Comparison of ENCODE assay signal across 14 cellular contexts in the genomic region with DNA sequence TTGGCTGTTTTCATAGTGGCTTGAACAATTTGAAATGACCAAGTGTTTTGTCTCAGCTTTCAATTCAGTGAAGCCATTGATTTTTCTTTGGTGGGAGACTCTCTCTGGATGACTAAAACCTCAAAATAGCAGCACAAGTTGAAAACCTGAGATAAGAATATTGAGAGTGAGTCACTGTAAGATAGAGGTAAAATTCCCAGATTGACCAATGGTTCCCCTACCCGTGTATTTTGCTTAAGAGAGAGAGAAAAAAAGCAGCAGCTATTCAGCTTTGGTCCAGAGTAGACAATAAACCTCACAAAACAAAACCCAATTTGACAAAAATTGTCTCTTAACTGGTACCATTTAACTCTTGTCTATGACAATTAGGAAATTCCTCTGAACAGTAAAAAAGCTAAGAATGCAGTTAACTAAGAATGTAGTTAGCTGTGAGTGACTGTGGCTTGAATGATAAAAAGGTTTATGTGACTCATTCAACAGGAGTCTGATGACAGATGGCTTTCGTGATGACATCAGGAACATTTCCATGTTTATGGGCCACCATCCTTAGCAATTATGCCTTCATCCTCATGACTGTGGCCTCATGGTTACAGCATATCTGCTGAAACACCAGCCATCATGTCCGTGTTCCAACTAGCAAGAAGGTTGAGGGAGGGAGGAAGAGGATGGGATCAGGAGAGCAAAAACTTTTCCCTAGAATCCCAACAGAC.
DNase-seq lines count a peak whose midpoint lies in the region; ATAC-seq, FAIRE-seq and TF ChIP-seq lines count a peak whose summit lies in the region.
"Had no signal": no experiment of that assay in that cellular context is flagged by ENCODE, and none has a peak within 500 bp of the region (broad histone marks: within the 10 kb centered on the region; RNA-seq: fewer than 3 reads in every experiment).

No MANE protein-coding gene starts in this region.

- TF ChIP-seq EP300 in HepG2 (IDR thresholded peaks at IDR 0.05; ENCODE audit: low read depth in 2 of 2, low read length in 2 of 2) (no peak), HepG2 (CRISPR knock-in tag; IDR thresholded peaks at IDR 0.05; ENCODE audit: borderline replicate concordance) (no peak)

- H4K20me1 ChIP-seq in HepG2 (ENCODE audit: insufficient read depth, low read length) (no peaks in the 10 kb centered on the region), Karpas-422 (ENCODE audit: insufficient read depth, low read depth, low read length) (no peaks in the 10 kb centered on the region)

- no peak for TF ChIP-seq POLR2A in HepG2 (IDR thresholded peaks at IDR 0.05; ENCODE audit: insufficient read depth in 1 of 2, low read depth in 2 of 2, low read length in 2 of 2)
- no peak for TF ChIP-seq POLR2A in right lobe of liver (IDR thresholded peaks at IDR 0.05)

- in situ Hi-C loops in HepG2 (cut with HindIII; ENCODE audit: extremely low pct_ligation_motif_present, low pct_unique_long_range_greater_than_20kb) = no loop called here

- FAIRE-seq in HepG2 (lab: Jason Lieb, UNC) (no peak), urothelium cell line (lab: Jason Lieb, UNC) (no peak)

- ATAC-seq in HepG2 (no peak), right lobe of liver (no peak), GM21381 (IDR thresholded peaks at IDR 0.05; ENCODE audit: unreplicated experiment) (no peak)
- ATAC-seq: activated T-helper 17 cell treated with anti-CD3 and anti-CD28 coated beads, Interleukin-2, amount 50 U/mL, for 72 hours; Panc1 had no signal

- intact Hi-C loops in HepG2 (cut with micrococcal nuclease; ENCODE audit: unreplicated experiment) = no loop called here
- intact Hi-C loops in right lobe of liver (cut with DNase I) = no loop called here

- DNase-seq in HepG2 (ENCODE audit: low spot score) (no peak), right lobe of liver (no peak), RPMI7951 (ENCODE audit: low read depth) (peak; percentile 71), foreskin fibroblast (peak; percentile 42 to 49), urothelium cell line (ENCODE audit: low spot score) (peak; percentile 11), hypothalamus (lab: John Stamatoyannopoulos, UW) (no peak), Karpas-422 (no peak)
- DNase-seq: DMS153; NCI-H2171; stimulated activated CD4-positive, alpha-beta T cell treated with anti-CD3 and anti-CD28 coated beads, Interleukin-1b, Interleukin-23, amount 100 ng/mL, for 48 hours; uterus had no signal

- H3K27ac ChIP-seq in HepG2 (ENCODE audit: extremely low read length, insufficient read depth, low read length) = no peak overlapping the region
- no peak overlapping the region for H3K27ac ChIP-seq in right lobe of liver
- no peak overlapping the region for H3K27ac ChIP-seq in Karpas-422 (ENCODE audit: low read length)
- H3K27ac ChIP-seq: uterus had no signal

- WGBS in HepG2 (ENCODE audit: low lambda C conversion rate) = 0% methylated on average over 3 of the region's 3 CpGs
- 49% methylated on average over 3 of the region's 3 CpGs for WGBS in right lobe of liver (ENCODE audit: insufficient coverage, low coverage, low lambda C conversion rate, missing lambda C conversion rate)

- no TSS peak for BruUV-seq in HepG2 (replicated peaks; lab: Mats Ljungman, UMichigan)

- no peaks in the 10 kb centered on the region for H3K9me2 ChIP-seq in Karpas-422 (replicated peaks; ENCODE audit: insufficient read depth, low read length)

- H3K4me1 ChIP-seq in HepG2 (ENCODE audit: insufficient read depth, low read length) (no peaks in the 10 kb centered on the region), right lobe of liver (no peaks in the 10 kb centered on the region), Karpas-422 (ENCODE audit: low read length) (no peaks in the 10 kb centered on the region)
- H3K4me1 ChIP-seq: uterus had no signal

- H3K79me2 ChIP-seq in HepG2 (ENCODE audit: insufficient read depth, low read length) (no peaks in the 10 kb centered on the region), Karpas-422 (ENCODE audit: low read length) (no peaks in the 10 kb centered on the region)

- H3K27me3 ChIP-seq in HepG2 (ENCODE audit: control insufficient read depth in 1 of 2, insufficient read depth in 2 of 2, low read length in 2 of 2) = no peaks in the 10 kb centered on the region
- no peaks in the 10 kb centered on the region for H3K27me3 ChIP-seq in right lobe of liver
- no peaks in the 10 kb centered on the region for H3K27me3 ChIP-seq in Karpas-422 (ENCODE audit: low read length)
- H3K27me3 ChIP-seq: uterus had no signal

- H3K9ac ChIP-seq in HepG2 (ENCODE audit: insufficient read depth, low read depth, low read length) (no peak overlapping the region), Karpas-422 (ENCODE audit: low read length) (no peak overlapping the region)

- H3K36me3 ChIP-seq in HepG2 (replicated peaks in 1 of 2; ENCODE audit: control insufficient read depth in 1 of 2, insufficient read depth in 2 of 2, low read length in 2 of 2) (no peaks in the 10 kb centered on the region), right lobe of liver (no peaks in the 10 kb centered on the region), Karpas-422 (ENCODE audit: insufficient read depth, low read length) (no peaks in the 10 kb centered on the region)
- H3K36me3 ChIP-seq: uterus had no signal

- POLR2A ChIA-PET in HepG2 (lab: Yijun Ruan, JAX) = no interaction called here

- H3K9me3 ChIP-seq in HepG2 (ENCODE audit: low read length) = peaks cover 41% of the 10 kb centered on the region
- H3K9me3 ChIP-seq in right lobe of liver = no peaks in the 10 kb centered on the region
- H3K9me3 ChIP-seq in Karpas-422 (ENCODE audit: low read length) = no peaks in the 10 kb centered on the region
- H3K9me3 ChIP-seq: uterus had no signal

- H2AFZ ChIP-seq in HepG2 (ENCODE audit: low read length) (no peak overlapping the region), Karpas-422 (ENCODE audit: low read length) (no peak overlapping the region)

- H3K4me3 ChIP-seq in HepG2 (replicated peaks in 1 of 3; ENCODE audit: insufficient read depth in 1 of 3, low read depth in 2 of 3, low read length in 3 of 3) (no peak overlapping the region), right lobe of liver (no peak overlapping the region), foreskin fibroblast (ENCODE audit: low read depth in 1 of 2, low read length in 2 of 2) (no peak overlapping the region), Karpas-422 (ENCODE audit: low read length) (no peak overlapping the region)
- H3K4me3 ChIP-seq: uterus had no signal

- no peak for TF ChIP-seq CTCF in HepG2 (CRISPR knock-in tag; IDR thresholded peaks at IDR 0.05)
- TF ChIP-seq CTCF in right lobe of liver (IDR thresholded peaks at IDR 0.05) = no peak
- TF ChIP-seq CTCF in foreskin fibroblast (IDR thresholded peaks at IDR 0.05; ENCODE audit: low read depth, low read length) = no peak

- H3K4me2 ChIP-seq in HepG2 (ENCODE audit: low read depth, low read length) (no peak overlapping the region), Karpas-422 (ENCODE audit: low read depth, low read length, poor library complexity, severe bottlenecking) (no peak overlapping the region)

- CTCF ChIA-PET in HepG2 (lab: Yijun Ruan, JAX; ENCODE audit: low intra/inter-chr PET ratio, low total read pairs) = no interaction called here

- TF ChIP-seq RAD21 in HepG2 (CRISPR knock-in tag; IDR thresholded peaks at IDR 0.05) = no peak

TF ChIP-seq in HepG2, 621 proteins besides CTCF, POLR2A, EP300 and RAD21:
- TF ChIP-seq ZNF337 (CRISPR knock-in tag; IDR thresholded peaks at IDR 0.05; ENCODE audit: borderline replicate concordance, low read depth) (no peak), CREB1 (IDR thresholded peaks at IDR 0.05) (peak; percentile 57; the same call in 1 of the 2 replicates), CREB1 (CRISPR knock-in tag; IDR thresholded peaks at IDR 0.05) (no peak), MIER3 (CRISPR knock-in tag; IDR thresholded peaks at IDR 0.05; ENCODE audit: borderline replicate concordance) (no peak), ZNF670 (CRISPR knock-in tag; IDR thresholded peaks at IDR 0.05; ENCODE audit: borderline replicate concordance) (no peak)

Comparison
In these comparisons a context has a peak if more than half of its experiments do, and no peak if none do; other contexts are left out.
1. DNase-seq: peak in RPMI7951 (single experiment), foreskin fibroblast (2 of 2) and urothelium cell line (single experiment); none in HepG2 (single experiment), right lobe of liver (0 of 3), hypothalamus (0 of 51) and Karpas-422 (single experiment).